8 cellular contexts compared by ENCODE assay signal in the genomic region with DNA sequence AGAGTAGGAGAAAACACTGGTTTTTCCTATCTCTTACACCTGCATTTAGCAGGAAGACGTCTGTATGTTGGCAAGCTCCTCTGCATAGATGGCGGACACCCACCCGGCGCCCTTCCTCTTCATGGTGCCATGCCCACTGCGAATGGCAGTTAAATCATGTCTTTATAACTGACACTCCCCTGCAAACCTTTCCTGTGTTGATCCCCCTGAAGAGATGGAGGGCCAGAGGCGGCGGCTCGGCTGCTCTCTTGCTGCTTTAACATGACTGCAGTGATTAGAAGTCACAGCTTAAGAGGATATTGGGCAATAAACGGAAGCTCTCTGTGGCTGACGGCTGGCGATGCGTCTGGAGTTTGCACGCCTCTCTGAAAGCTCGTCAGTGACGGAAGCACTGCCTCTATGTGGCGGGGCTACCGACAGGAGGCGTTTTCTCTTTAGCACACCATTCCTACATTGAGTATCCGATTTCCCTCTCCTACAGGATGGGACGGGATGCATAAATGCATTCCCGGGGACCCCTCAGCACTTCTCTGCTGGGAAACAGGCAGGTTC. TPM values are rescaled to one million over a fixed set of nuclear protein-coding genes. Genes with fewer than 3 reads are reported as not detected.
A peak's percentile ranks its signal among the peaks of the same experiment; 100 is the strongest.
DNase-seq lines count a peak whose midpoint lies in the region; ATAC-seq and TF ChIP-seq lines count a peak whose summit lies in the region.

No MANE protein-coding gene starts in this region.

- TF ChIP-seq CTCF in endodermal cell (conservative IDR thresholded peaks at IDR 0.05) (peak; percentile 69), progenitor cell of endocrine pancreas (IDR thresholded peaks at IDR 0.05; ENCODE audit: unreplicated experiment) (peak; percentile 35), Caco-2 (IDR thresholded peaks at IDR 0.05; ENCODE audit: insufficient read depth in 1 of 2, low read depth in 1 of 2, low read length in 1 of 2, severe bottlenecking in 1 of 2, unreplicated experiment in 1 of 2) (no peak)

- H3K4me1 Mint-ChIP-seq in activated CD4-positive, alpha-beta T cell treated with anti-CD3 and anti-CD28 coated beads, Interleukin-2, amount 10 ng/mL, durations not matched to agents 24 days and 14 days = peaks cover 14% of the 10 kb centered on the region
- H3K4me1 Mint-ChIP-seq in endodermal cell (no peaks in the 10 kb centered on the region), progenitor cell of endocrine pancreas (ENCODE audit: low read depth) (no peaks in the 10 kb centered on the region), Caco-2 (ENCODE audit: low read depth, unreplicated experiment) (peaks cover 6% of the 10 kb centered on the region)

- 80 to 90% methylated on average over 15 to 21 of the region's 21 CpGs for WGBS in endodermal cell (ENCODE audit: insufficient coverage in 1 of 2, insufficient read length in 1 of 2), 2 experiments

- H3K27ac Mint-ChIP-seq in activated CD4-positive, alpha-beta T cell treated with anti-CD3 and anti-CD28 coated beads, Interleukin-2, amount 10 ng/mL, durations not matched to agents 24 days and 14 days = peak overlapping the region; percentile 84
- no peak overlapping the region for H3K27ac Mint-ChIP-seq in endodermal cell
- no peak overlapping the region for H3K27ac Mint-ChIP-seq in progenitor cell of endocrine pancreas
- no peak overlapping the region for H3K27ac Mint-ChIP-seq in Caco-2 (ENCODE audit: unreplicated experiment)

- H3K9ac ChIP-seq in endodermal cell (ENCODE audit: extremely low read depth, low read length, poor library complexity, severe bottlenecking) = no peak overlapping the region

- H3K9me3 Mint-ChIP-seq in activated CD4-positive, alpha-beta T cell treated with anti-CD3 and anti-CD28 coated beads, Interleukin-2, amount 10 ng/mL, durations not matched to agents 24 days and 14 days = no peaks in the 10 kb centered on the region
- H3K9me3 Mint-ChIP-seq in endodermal cell = no peaks in the 10 kb centered on the region
- H3K9me3 Mint-ChIP-seq in progenitor cell of endocrine pancreas (ENCODE audit: low read depth) = no peaks in the 10 kb centered on the region
- H3K9me3 Mint-ChIP-seq in Caco-2 (ENCODE audit: unreplicated experiment) = no peaks in the 10 kb centered on the region

- peak; percentile 28 for DNase-seq in GM04504 (ENCODE audit: low read depth)
- DNase-seq in activated CD4-positive, alpha-beta T cell treated with anti-CD3 and anti-CD28 coated beads, Interleukin-2, amount 10 ng/mL, durations not matched to agents 24 days and 14 days = peak; percentile 89
- peak; percentile 85 for DNase-seq in endodermal cell
- no peak for DNase-seq in progenitor cell of endocrine pancreas (ENCODE audit: low spot score, unreplicated experiment)
- no peak for DNase-seq in NCI-H1092 (lab: John Stamatoyannopoulos, UW)
- no peak for DNase-seq in Caco-2

- peak; percentile 68 for ATAC-seq in HG03442 (IDR thresholded peaks at IDR 0.05; ENCODE audit: unreplicated experiment)
- ATAC-seq in HG03108 (IDR thresholded peaks at IDR 0.05; ENCODE audit: unreplicated experiment) = no peak

- peak overlapping the region; percentile 80 for H3K4me3 Mint-ChIP-seq in activated CD4-positive, alpha-beta T cell treated with anti-CD3 and anti-CD28 coated beads, Interleukin-2, amount 10 ng/mL, durations not matched to agents 24 days and 14 days
- H3K4me3 Mint-ChIP-seq in endodermal cell (no peak overlapping the region), progenitor cell of endocrine pancreas (ENCODE audit: low read depth) (no peak overlapping the region), Caco-2 (ENCODE audit: unreplicated experiment) (no peak overlapping the region)

- no TSS peak for BruUV-seq in Caco-2 (replicated peaks; lab: Mats Ljungman, UMichigan)

- H3K27me3 ChIP-seq in endodermal cell (ENCODE audit: control insufficient read depth, insufficient read depth, low read length, poor library complexity, severe bottlenecking) (no peaks in the 10 kb centered on the region), Caco-2 (replicated peaks; ENCODE audit: control insufficient read depth, insufficient read depth, low read length) (no peaks in the 10 kb centered on the region)

- no peak overlapping the region for H3K27ac ChIP-seq in endodermal cell (ENCODE audit: low read depth, low read length)

- CTCF ChIA-PET in Caco-2 (lab: Charles Lee) = no interaction called here

- H3K27me3 Mint-ChIP-seq in activated CD4-positive, alpha-beta T cell treated with anti-CD3 and anti-CD28 coated beads, Interleukin-2, amount 10 ng/mL, durations not matched to agents 24 days and 14 days = no peaks in the 10 kb centered on the region
- peaks cover 5% of the 10 kb centered on the region for H3K27me3 Mint-ChIP-seq in endodermal cell (ENCODE audit: insufficient read depth)
- H3K27me3 Mint-ChIP-seq in progenitor cell of endocrine pancreas = peaks cover 19% of the 10 kb centered on the region
- no peaks in the 10 kb centered on the region for H3K27me3 Mint-ChIP-seq in Caco-2 (ENCODE audit: insufficient read depth, unreplicated experiment)

- intact Hi-C loops in activated CD4-positive, alpha-beta T cell treated with anti-CD3 and anti-CD28 coated beads, Interleukin-2, amount 10 ng/mL, durations not matched to agents 24 days and 14 days (cut with micrococcal nuclease) = loop anchor here (2.0 kb wide), 1 partner anchor 26 kb away; the partner anchor contains the start of gene SNRPA1
- intact Hi-C loops in Caco-2 (cut with micrococcal nuclease; ENCODE audit: unreplicated experiment) = no loop called here

- H3K9me3 ChIP-seq in endodermal cell (ENCODE audit: control insufficient read depth, low read length) (no peaks in the 10 kb centered on the region), Caco-2 (no peaks in the 10 kb centered on the region)

- H3K36me3 ChIP-seq in endodermal cell (ENCODE audit: control insufficient read depth, insufficient read depth, low read length) = no peaks in the 10 kb centered on the region
- no peaks in the 10 kb centered on the region; the same call in 1 of the 2 replicates for H3K36me3 ChIP-seq in Caco-2 (ENCODE audit: control insufficient read depth, insufficient read depth, low read length)

- H3K4me1 ChIP-seq in endodermal cell (ENCODE audit: control insufficient read depth, insufficient read depth, low read length) (no peaks in the 10 kb centered on the region), Caco-2 (peaks cover 10% of the 10 kb centered on the region)

- H3K4me3 ChIP-seq in endodermal cell (ENCODE audit: low read length) (no peak overlapping the region), Caco-2 (ENCODE audit: low read depth, low read length) (no peak overlapping the region)

- no peaks in the 10 kb centered on the region for H3K36me3 Mint-ChIP-seq in activated CD4-positive, alpha-beta T cell treated with anti-CD3 and anti-CD28 coated beads, Interleukin-2, amount 10 ng/mL, durations not matched to agents 24 days and 14 days (ENCODE audit: low read depth)
- no peaks in the 10 kb centered on the region for H3K36me3 Mint-ChIP-seq in endodermal cell (ENCODE audit: low read depth)
- H3K36me3 Mint-ChIP-seq in progenitor cell of endocrine pancreas (ENCODE audit: insufficient read depth) = no peaks in the 10 kb centered on the region
- H3K36me3 Mint-ChIP-seq in Caco-2 (ENCODE audit: insufficient read depth, unreplicated experiment) = peaks cover 9% of the 10 kb centered on the region

- POLR2A ChIA-PET in Caco-2 (lab: Charles Lee) = no interaction called here

RNA-seq across cellular contexts. Expression of gene SNRPA1, which starts 25.5 kb away (rescaled TPM):
- 195 and 210 TPM in 2 replicates for total RNA-seq in activated CD4-positive, alpha-beta T cell treated with anti-CD3 and anti-CD28 coated beads, Interleukin-2, amount 10 ng/mL, durations not matched to agents 24 days and 14 days
- total RNA-seq in endodermal cell (100 to 1,000 TPM; 111 to 140 TPM), progenitor cell of endocrine pancreas (70.6 and 78.6 TPM in 2 replicates), Caco-2 (2022) (123 and 132 TPM in 2 replicates)
- polyA plus RNA-seq in endodermal cell (2013, experiment 1 of 2) = 123 TPM
- polyA plus RNA-seq in endodermal cell (2013, experiment 2 of 2) = 111 TPM

RNA-seq across cellular contexts. Expression of gene SELENOS, which starts 43.3 kb away (rescaled TPM):
- 36.5 and 39.3 TPM in 2 replicates for total RNA-seq in activated CD4-positive, alpha-beta T cell treated with anti-CD3 and anti-CD28 coated beads, Interleukin-2, amount 10 ng/mL, durations not matched to agents 24 days and 14 days
- total RNA-seq in endodermal cell (10 to 100 TPM; 56.1 to 60.5 TPM), progenitor cell of endocrine pancreas (44.7 and 51.9 TPM in 2 replicates), Caco-2 (2022) (69.7 and 71.3 TPM in 2 replicates)
- 63.3 TPM for polyA plus RNA-seq in endodermal cell (2013, experiment 1 of 2)
- 61.3 TPM for polyA plus RNA-seq in endodermal cell (2013, experiment 2 of 2)

Comparison
In these comparisons a context has a peak if more than half of its experiments do, and no peak if none do; other contexts are left out.
1. DNase-seq: peak in GM04504 (single experiment), activated CD4-positive, alpha-beta T cell treated with anti-CD3 and anti-CD28 coated beads, Interleukin-2, amount 10 ng/mL, durations not matched to agents 24 days and 14 days (single experiment) and endodermal cell (single experiment); none in progenitor cell of endocrine pancreas (single experiment), NCI-H1092 (single experiment) and Caco-2 (0 of 2).
2. CTCF ChIP-seq: peak in endodermal cell (single experiment) and progenitor cell of endocrine pancreas (single experiment); none in Caco-2 (0 of 2).